ENCODE assay signal across 26 cellular contexts in the genomic region with DNA sequence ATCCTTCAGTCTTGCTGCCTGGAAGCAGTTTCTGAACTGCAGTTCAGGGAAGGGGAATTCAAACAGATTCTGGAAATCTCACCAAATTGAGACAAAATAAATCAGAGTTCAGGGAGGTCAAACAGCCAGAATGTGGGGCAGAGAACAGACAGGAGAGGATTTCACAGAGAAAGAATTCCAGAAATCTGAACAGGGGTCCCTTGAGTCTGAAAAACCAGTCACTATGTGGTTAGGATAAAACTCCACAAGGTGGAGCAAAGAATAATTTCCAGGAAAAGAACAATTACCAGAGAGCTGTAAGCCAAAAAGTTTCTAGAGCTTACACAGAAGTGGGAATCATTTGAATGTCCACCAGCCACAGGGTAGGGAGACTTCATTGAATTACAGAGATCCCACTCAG.
DNase-seq lines count a peak whose midpoint lies in the region; ATAC-seq, FAIRE-seq and TF ChIP-seq lines count a peak whose summit lies in the region.
"Had no signal": no experiment of that assay in that cellular context is flagged by ENCODE, and none has a peak within 500 bp of the region (broad histone marks: within the 10 kb centered on the region; RNA-seq: fewer than 3 reads in every experiment).

No MANE protein-coding gene starts in this region.

- no peaks in the 10 kb centered on the region; the same call in 1 of the 2 replicates for H3K23me2 ChIP-seq in H1 (ENCODE audit: low read depth, low read length)

- H3K56ac ChIP-seq in H1 (replicated peaks; ENCODE audit: insufficient read length, low read depth, low read length), result no peak overlapping the region

- no peak overlapping the region for H3K18ac ChIP-seq in H1 (ENCODE audit: extremely low read depth, low read length)

- DNase-seq in ACHN, result peak; percentile 22
- peak; percentile 64 for DNase-seq in LHCN-M2 (ENCODE audit: low read depth)
- no peak for DNase-seq in H1 (ENCODE audit: low read depth in 1 of 2, low spot score in 2 of 2)
- DNase-seq in mesenteric fat pad (ENCODE audit: low spot score), result no peak
- DNase-seq in cerebellar cortex (ENCODE audit: low spot score), result no peak
- DNase-seq: activated CD8-positive, alpha-beta memory T cell treated with anti-CD3 and anti-CD28 coated beads for 24 hours; activated naive CD8-positive, alpha-beta T cell treated with anti-CD3 and anti-CD28 coated beads, Interleukin-2, amount 50 U/mL, for 24 hours; CD4-positive, alpha-beta T cell; central memory CD4-positive, alpha-beta T cell; DMS153; head of caudate nucleus; immature natural killer cell; left ventricle myocardium superior; NCI-H2029 treated with DMSO at 0.1 percent for 48 hours; pancreas; SK-N-SH; stimulated activated CD4-positive, alpha-beta T cell treated with anti-CD3 and anti-CD28 coated beads, Interleukin-2, amount 100 ng/mL, for 48 hours; substantia nigra; T-helper 9 cell had no signal

- no peaks in the 10 kb centered on the region for H3K27me3 ChIP-seq in H1 (replicated peaks in 1 of 4; ENCODE audit: control insufficient read depth in 3 of 4, extremely low read depth in 1 of 4, insufficient read depth in 3 of 4, low read length in 3 of 4)
- no peaks in the 10 kb centered on the region for H3K27me3 ChIP-seq in neuron (ENCODE audit: insufficient read depth, low read length)
- H3K27me3 ChIP-seq: pancreas had no signal

- no peak for TF ChIP-seq EP300 in H1 (IDR thresholded peaks at IDR 0.05; ENCODE audit: borderline replicate concordance in 1 of 2, low read depth in 2 of 2, low read length in 2 of 2)

- no peak overlapping the region for H3K4ac ChIP-seq in H1 (replicated peaks; ENCODE audit: insufficient read length, low read depth, low read length)

- no peak overlapping the region for H4K8ac ChIP-seq in H1 (ENCODE audit: extremely low read depth, insufficient read depth, low read length)

- TF ChIP-seq POLR2A in H1 (IDR thresholded peaks at IDR 0.05; ENCODE audit: control extremely low read depth in 1 of 2, low read depth in 2 of 2, low read length in 2 of 2), result no peak

- H2BK15ac ChIP-seq in H1 (ENCODE audit: low read length), result no peak overlapping the region

- H2AFZ ChIP-seq in H1 (ENCODE audit: low read length), result peak overlapping the region; percentile 88; the same call in 1 of the 2 replicates
- H2AFZ ChIP-seq in neuron (ENCODE audit: low read depth, low read length), result peak overlapping the region; percentile 36

- H3K79me1 ChIP-seq in H1 (ENCODE audit: low read depth, low read length), result no peaks in the 10 kb centered on the region

- no peak overlapping the region for H4K5ac ChIP-seq in H1 (ENCODE audit: insufficient read length, low read depth, low read length)

- H3K4me1 ChIP-seq in H1 (replicated peaks in 1 of 4; ENCODE audit: control insufficient read depth in 3 of 4, insufficient read depth in 4 of 4, low read length in 3 of 4), result peaks cover under 1 to 11% (median 5%) of the 10 kb centered on the region in 4 experiments; a peak in 5 of 7 replicates
- peaks cover 5% of the 10 kb centered on the region for H3K4me1 ChIP-seq in neuron (ENCODE audit: insufficient read depth, low read length)

- no peaks in the 10 kb centered on the region for H3K79me2 ChIP-seq in H1 (ENCODE audit: control insufficient read depth in 1 of 2, insufficient read depth in 2 of 2, low read length in 2 of 2)

- TF ChIP-seq CTCF in H1 (IDR thresholded peaks at IDR 0.05; ENCODE audit: control extremely low read depth in 1 of 3, insufficient read depth in 1 of 3, low read depth in 1 of 3, low read length in 3 of 3), result no peak

- H3K4me2 ChIP-seq in H1 (ENCODE audit: insufficient read depth in 1 of 2, low read depth in 2 of 2, low read length in 2 of 2), result no peak overlapping the region
- H3K4me2 ChIP-seq: SK-N-SH had no signal

- FAIRE-seq in H1 (lab: Jason Lieb, UNC), result peak; percentile 58
- FAIRE-seq: GM12878 had no signal

- H2BK5ac ChIP-seq in H1 (ENCODE audit: low read depth, low read length), result 0 out of 2 replicates have a peak overlapping the region, but pooled peaks have one; percentile 12

- H3K36me3 ChIP-seq in H1 (ENCODE audit: control insufficient read depth in 2 of 4, insufficient read depth in 4 of 4, low read length in 3 of 4), result no peaks in the 10 kb centered on the region
- H3K36me3 ChIP-seq in neuron (ENCODE audit: insufficient read depth, low read length), result no peaks in the 10 kb centered on the region
- H3K36me3 ChIP-seq: pancreas had no signal

- H3K9me3 ChIP-seq in H1 (ENCODE audit: insufficient read depth in 2 of 2, low read depth in 1 of 2, low read length in 1 of 2), result peaks cover 8% of the 10 kb centered on the region in 2 experiments; a peak in 2 of 4 replicates
- H3K9me3 ChIP-seq in neuron (ENCODE audit: low read length), result peaks cover 4% of the 10 kb centered on the region
- H3K9me3 ChIP-seq: pancreas, SK-N-SH had no signal

- H4K20me1 ChIP-seq in H1 (replicated peaks in 1 of 2; ENCODE audit: control insufficient read depth in 1 of 2, insufficient read depth in 2 of 2, low read length in 2 of 2), result no peaks in the 10 kb centered on the region

- no peak overlapping the region for H4K91ac ChIP-seq in H1 (replicated peaks; ENCODE audit: insufficient read length, low read length)

- no peak overlapping the region for H3K9ac ChIP-seq in H1 (replicated peaks in 1 of 4; ENCODE audit: extremely low read depth in 1 of 4, low read depth in 3 of 4, low read length in 3 of 4)
- H3K9ac ChIP-seq: SK-N-SH had no signal

- ATAC-seq in GM19455 (IDR thresholded peaks at IDR 0.05; ENCODE audit: unreplicated experiment), result no peak
- no peak for ATAC-seq in GM21717 (IDR thresholded peaks at IDR 0.05; ENCODE audit: unreplicated experiment)
- ATAC-seq: activated CD4-positive, CD25-positive, alpha-beta regulatory T cell treated with anti-CD3 and anti-CD28 coated beads, Interleukin-2, amount 50 U/mL, for 24 hours; activated naive CD8-positive, alpha-beta T cell treated with anti-CD3 and anti-CD28 coated beads, Interleukin-2, amount 50 U/mL, for 24 hours; activated T-helper 17 cell treated with anti-CD3 and anti-CD28 coated beads, Interleukin-2, amount 50 U/mL, for 72 hours; GM12878; left ventricle myocardium superior had no signal

- CTCF ChIA-PET in H1 (lab: Charles Lee; ENCODE audit: partially characterized antibody), result no interaction called here

- H3K4me3 ChIP-seq in H1 (ENCODE audit: extremely low read depth in 1 of 4, insufficient read depth in 2 of 4, low read depth in 3 of 4, low read length in 4 of 4), result no peak overlapping the region
- no peak overlapping the region for H3K4me3 ChIP-seq in neuron (ENCODE audit: low read length)
- H3K4me3 ChIP-seq: GM12878, pancreas, skin epidermis had no signal

- H2BK12ac ChIP-seq in H1 (ENCODE audit: low read depth, low read length), result no peak overlapping the region

- H3K23ac ChIP-seq in H1 (ENCODE audit: insufficient read length), result no peak overlapping the region

- no peak overlapping the region for H3K27ac ChIP-seq in H1 (ENCODE audit: low read depth, low read length)
- H3K27ac ChIP-seq: pancreas, skin epidermis had no signal

- in situ Hi-C loops in ACHN (cut with HindIII; ENCODE audit: low pct_ligation_motif_present, low pct_unique_long_range_greater_than_20kb, low sequenced_read_pairs), result no loop called here

- H2BK20ac ChIP-seq in H1 (ENCODE audit: low read length), result 0 out of 2 replicates have a peak overlapping the region, but pooled peaks have one; percentile 94

- no peak overlapping the region for H3K14ac ChIP-seq in H1 (ENCODE audit: insufficient read length)

- POLR2A ChIA-PET in H1 (lab: Charles Lee; ENCODE audit: partially characterized antibody), result no interaction called here

- peak in 1 of 2 experiments; percentile 17; a peak in 1 of 4 replicates for TF ChIP-seq RAD21 in H1 (IDR thresholded peaks at IDR 0.05 in 1 of 2, conservative IDR thresholded peaks at IDR 0.05 in 1 of 2; ENCODE audit: low read depth in 2 of 2, low read length in 2 of 2)

- H2AK5ac ChIP-seq in H1 (ENCODE audit: low read depth, low read length), result no peak overlapping the region

- H2BK120ac ChIP-seq in H1 (replicated peaks; ENCODE audit: low read depth, low read length), result no peak overlapping the region

TF ChIP-seq in H1, 55 proteins besides CTCF, POLR2A, EP300 and RAD21:
- TF ChIP-seq EZH2 (IDR thresholded peaks at IDR 0.05; ENCODE audit: low read depth, low read length, severe bottlenecking) (no peak), SP2 (IDR thresholded peaks at IDR 0.05; ENCODE audit: low read length) (no peak), HDAC2 (IDR thresholded peaks at IDR 0.05; ENCODE audit: borderline replicate concordance in 1 of 2, low read depth in 2 of 2, low read length in 2 of 2) (no peak), BRCA1 (IDR thresholded peaks at IDR 0.05; ENCODE audit: low read depth, low read length) (no peak), FOSL1 (IDR thresholded peaks at IDR 0.05; ENCODE audit: insufficient read depth, low read depth, low read length) (no peak), CEBPB (IDR thresholded peaks at IDR 0.05; ENCODE audit: low read depth, low read length) (no peak), CTBP2 (IDR thresholded peaks at IDR 0.05; ENCODE audit: borderline replicate concordance, insufficient read depth, insufficient read length, low read length) (no peak), NRF1 (IDR thresholded peaks at IDR 0.05; ENCODE audit: low read depth, low read length) (no peak), RNF2 (IDR thresholded peaks at IDR 0.05; ENCODE audit: borderline replicate concordance, low read depth, low read length, missing control alignments, poor library complexity, severe bottlenecking) (no peak), NANOG (IDR thresholded peaks at IDR 0.05; ENCODE audit: insufficient read depth, low read depth, low read length, poor library complexity, severe bottlenecking) (no peak), ATF3 (IDR thresholded peaks at IDR 0.05; ENCODE audit: insufficient read depth, low read depth, low read length) (no peak), SP1 (IDR thresholded peaks at IDR 0.05; ENCODE audit: low read depth, low read length) (no peak)
TF ChIP-seq in H1: peak in this region for 0.

Comparison
In these comparisons a context has a peak if more than half of its experiments do, and no peak if none do; other contexts are left out.
1. DNase-seq: peak in ACHN (single experiment) and LHCN-M2 (single experiment); none in H1 (0 of 2), mesenteric fat pad (single experiment) and cerebellar cortex (single experiment).